In the genomic region with DNA sequence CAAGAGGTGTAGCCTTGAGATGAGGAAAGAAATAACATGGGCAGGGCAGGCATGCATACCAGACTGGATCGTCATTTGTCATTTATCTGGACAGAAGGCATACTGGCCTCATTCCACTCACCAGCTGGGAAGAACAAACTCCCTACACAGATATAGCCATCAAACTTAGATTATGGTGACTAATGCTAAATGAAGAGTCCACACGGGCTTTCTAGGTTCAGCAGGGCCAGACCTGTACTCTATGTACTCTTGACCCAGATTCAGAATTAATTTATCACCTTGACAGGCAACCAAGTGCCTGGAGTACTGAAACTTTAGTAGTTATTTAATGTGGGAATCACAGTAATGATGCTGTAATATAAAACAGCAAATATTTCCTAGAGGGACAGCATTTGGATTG, we compare ENCODE assay signal across 9 cellular contexts. TPM values are rescaled to one million over a fixed set of nuclear protein-coding genes. Genes with fewer than 3 reads are reported as not detected.
DNase-seq lines count a peak whose midpoint lies in the region; ATAC-seq and TF ChIP-seq lines count a peak whose summit lies in the region.
"Had no signal": no experiment of that assay in that cellular context is flagged by ENCODE, and none has a peak within 500 bp of the region (broad histone marks: within the 10 kb centered on the region; RNA-seq: fewer than 3 reads in every experiment).

No MANE protein-coding gene starts in this region.

- no peak overlapping the region for H3K9ac ChIP-seq in endodermal cell (ENCODE audit: extremely low read depth, low read length, poor library complexity, severe bottlenecking)

- no peak overlapping the region for H3K4me3 ChIP-seq in fibroblast of villous mesenchyme (ENCODE audit: low read depth, low read length)
- no peak overlapping the region for H3K4me3 ChIP-seq in prostate gland
- no peak overlapping the region for H3K4me3 ChIP-seq in endodermal cell (ENCODE audit: low read length)

- H3K36me3 ChIP-seq in prostate gland, result no peaks in the 10 kb centered on the region
- no peaks in the 10 kb centered on the region for H3K36me3 ChIP-seq in endodermal cell (ENCODE audit: control insufficient read depth, insufficient read depth, low read length)

- peaks cover 5% of the 10 kb centered on the region for H3K27me3 Mint-ChIP-seq in activated CD4-positive, alpha-beta memory T cell treated with anti-CD3 and anti-CD28 coated beads for 36 hours
- no peaks in the 10 kb centered on the region for H3K27me3 Mint-ChIP-seq in endodermal cell (ENCODE audit: insufficient read depth)

- no peak overlapping the region for H3K27ac Mint-ChIP-seq in activated CD4-positive, alpha-beta memory T cell treated with anti-CD3 and anti-CD28 coated beads for 36 hours
- H3K27ac Mint-ChIP-seq in endodermal cell, result no peak overlapping the region

- no peak for TF ChIP-seq POLR2A in prostate gland (IDR thresholded peaks at IDR 0.05)

- CTCF ChIA-PET in RWPE1 (lab: Yijun Ruan, JAX), result interaction anchor here (0.6 kb wide), 1 partner anchor 56 kb away, joined by 5 read pairs; no protein-coding TSS in a partner anchor
- CTCF ChIA-PET in activated CD4-positive, alpha-beta memory T cell treated with anti-CD3 and anti-CD28 coated beads for 36 hours (lab: Charles Lee), result no interaction called here

- no peaks in the 10 kb centered on the region for H3K36me3 Mint-ChIP-seq in activated CD4-positive, alpha-beta memory T cell treated with anti-CD3 and anti-CD28 coated beads for 36 hours
- no peaks in the 10 kb centered on the region for H3K36me3 Mint-ChIP-seq in endodermal cell (ENCODE audit: low read depth)

- H3K9me3 ChIP-seq in prostate gland (no peaks in the 10 kb centered on the region), endodermal cell (ENCODE audit: control insufficient read depth, low read length) (no peaks in the 10 kb centered on the region)

- H3K4me1 ChIP-seq in prostate gland (replicated peaks) (no peaks in the 10 kb centered on the region), endodermal cell (ENCODE audit: control insufficient read depth, insufficient read depth, low read length) (no peaks in the 10 kb centered on the region)

- H3K9me3 Mint-ChIP-seq in activated CD4-positive, alpha-beta memory T cell treated with anti-CD3 and anti-CD28 coated beads for 36 hours, result no peaks in the 10 kb centered on the region
- no peaks in the 10 kb centered on the region for H3K9me3 Mint-ChIP-seq in endodermal cell

- intact Hi-C loops in prostate gland (cut with DNase I), result no loop called here
- intact Hi-C loops in activated CD4-positive, alpha-beta memory T cell treated with anti-CD3 and anti-CD28 coated beads for 36 hours (cut with micrococcal nuclease), result no loop called here

- TF ChIP-seq CTCF in RWPE1 (conservative IDR thresholded peaks at IDR 0.05; ENCODE audit: low read depth), result no peak
- TF ChIP-seq CTCF in fibroblast of villous mesenchyme (IDR thresholded peaks at IDR 0.05; ENCODE audit: insufficient read depth, low read depth, low read length), result no peak
- TF ChIP-seq CTCF in prostate gland (IDR thresholded peaks at IDR 0.05), result no peak
- no peak for TF ChIP-seq CTCF in endodermal cell (conservative IDR thresholded peaks at IDR 0.05)

- no peak overlapping the region for H3K27ac ChIP-seq in RWPE1
- H3K27ac ChIP-seq in prostate gland, result no peak overlapping the region
- H3K27ac ChIP-seq in endodermal cell (ENCODE audit: low read depth, low read length), result no peak overlapping the region

- H3K27me3 ChIP-seq in prostate gland (replicated peaks; ENCODE audit: insufficient read depth), result no peaks in the 10 kb centered on the region
- no peaks in the 10 kb centered on the region for H3K27me3 ChIP-seq in endodermal cell (ENCODE audit: control insufficient read depth, insufficient read depth, low read length, poor library complexity, severe bottlenecking)

- H3K4me1 Mint-ChIP-seq in activated CD4-positive, alpha-beta memory T cell treated with anti-CD3 and anti-CD28 coated beads for 36 hours (ENCODE audit: low read depth), result no peaks in the 10 kb centered on the region
- H3K4me1 Mint-ChIP-seq in endodermal cell, result no peaks in the 10 kb centered on the region

- no peak overlapping the region for H3K4me3 Mint-ChIP-seq in activated CD4-positive, alpha-beta memory T cell treated with anti-CD3 and anti-CD28 coated beads for 36 hours
- no peak overlapping the region for H3K4me3 Mint-ChIP-seq in endodermal cell

- WGBS in prostate gland, result 17% methylated on average over 2 of the region's 2 CpGs
- 88% methylated on average over 2 of the region's 2 CpGs; no CpG with 5 or more reads in 1 of the 2 experiments for WGBS in endodermal cell (ENCODE audit: insufficient coverage in 1 of 2, insufficient read length in 1 of 2), 2 experiments

- no peak for ATAC-seq in GM18519 (IDR thresholded peaks at IDR 0.05; ENCODE audit: low FRiP score, unreplicated experiment)

- DNase-seq in GM03348 (ENCODE audit: low spot score), result peak; percentile 88
- peak; percentile 93 for DNase-seq in RWPE1 (ENCODE audit: low spot score)
- DNase-seq in fibroblast of villous mesenchyme (ENCODE audit: low read depth), result peak; percentile 77
- DNase-seq in prostate gland (ENCODE audit: low spot score), result peak; percentile 33
- no peak for DNase-seq in activated CD4-positive, alpha-beta memory T cell treated with anti-CD3 and anti-CD28 coated beads for 36 hours
- DNase-seq in NCI-H1105 treated with DMSO at 0.1 percent for 48 hours (lab: John Stamatoyannopoulos, UW), result no peak
- no peak for DNase-seq in endodermal cell
- DNase-seq: Karpas-422 had no signal

- POLR2A ChIA-PET in RWPE1 (lab: Yijun Ruan, JAX; ENCODE audit: low non-redundant PET), result no interaction called here
- POLR2A ChIA-PET in activated CD4-positive, alpha-beta memory T cell treated with anti-CD3 and anti-CD28 coated beads for 36 hours (lab: Charles Lee), result no interaction called here

RNA-seq across cellular contexts. Expression of gene SCHIP1, which starts 15.3 kb away (rescaled TPM):
- total RNA-seq in fibroblast of villous mesenchyme (2.3 and 4.7 TPM in 2 replicates), prostate gland (10 to 100 TPM in 1 of 2 donors, 1 to 10 TPM in 1; 2.6 to 35.3 TPM), endodermal cell (under 1 TPM; 0.64 to 0.84 TPM)
- total RNA-seq in activated CD4-positive, alpha-beta memory T cell treated with anti-CD3 and anti-CD28 coated beads for 36 hours, result under 1 TPM in 1 of 2 experiments, not detected in 1; 0.43 TPM
- 54.3 TPM for polyA plus RNA-seq in endodermal cell (2013, experiment 1 of 2)
- polyA plus RNA-seq in endodermal cell (2013, experiment 2 of 2), result 49.1 TPM

Comparison
In these comparisons a context has a peak if more than half of its experiments do, and no peak if none do; other contexts are left out.
1. DNase-seq: peak in GM03348 (single experiment), RWPE1 (single experiment), fibroblast of villous mesenchyme (single experiment) and prostate gland (single experiment); none in activated CD4-positive, alpha-beta memory T cell treated with anti-CD3 and anti-CD28 coated beads for 36 hours (single experiment), NCI-H1105 treated with DMSO at 0.1 percent for 48 hours (single experiment) and endodermal cell (single experiment).